In genomic region chr1:62321438-62321837, GRCh38 we compare ENCODE assay signal across 14 cellular contexts. TPM values are rescaled to one million over a fixed set of nuclear protein-coding genes. Genes with fewer than 3 reads are reported as not detected.
DNase-seq lines count a peak whose midpoint lies in the region; ATAC-seq, FAIRE-seq and TF ChIP-seq lines count a peak whose summit lies in the region.
"Had no signal": no experiment of that assay in that cellular context is flagged by ENCODE, and none has a peak within 500 bp of the region (broad histone marks: within the 10 kb centered on the region; RNA-seq: fewer than 3 reads in every experiment).

No MANE protein-coding gene starts in this region.

- DNase-seq in GM23248 (peak; percentile 97), RCC 7860 (ENCODE audit: low spot score) (peak; percentile 82), posterior vena cava (ENCODE audit: low spot score) (peak; percentile 65), GM13976 (ENCODE audit: low spot score) (no peak), NCI-H2081 (lab: John Stamatoyannopoulos, UW) (no peak), NCI-H1436 (lab: John Stamatoyannopoulos, UW) (no peak)
- DNase-seq: activated CD4-positive, alpha-beta T cell treated with anti-CD3 and anti-CD28 coated beads, Interleukin-2, amount 10 ng/mL, durations not matched to agents 7 days and 5 days; H9; left ventricle myocardium inferior; NCI-H2029 treated with DMSO at 0.1 percent for 48 hours; SHP77 had no signal

- H3K27ac ChIP-seq in GM23248: no peak overlapping the region
- H3K27ac ChIP-seq: HL-60, left ventricle myocardium inferior had no signal

- no peaks in the 10 kb centered on the region for H3K79me2 ChIP-seq in GM23248 (ENCODE audit: insufficient read depth)

- no peaks in the 10 kb centered on the region for H3K9me3 ChIP-seq in GM23248 (ENCODE audit: low read depth)
- H3K9me3 ChIP-seq: left ventricle myocardium inferior had no signal

- in situ Hi-C loops in GM23248 (cut with MboI) (no loop called here), GM13976 (cut with MboI; ENCODE audit: low sequenced_read_pairs, unreplicated experiment) (no loop called here)

- peaks cover 19% of the 10 kb centered on the region for H3F3A ChIP-seq in GM23248 (ENCODE audit: insufficient read depth)

- TF ChIP-seq CTCF in GM13976 (IDR thresholded peaks at IDR 0.05; ENCODE audit: borderline replicate concordance, control extremely low read depth, extremely low read depth, insufficient read depth, missing control alignments): no peak

- H3K36me3 ChIP-seq in GM23248 (ENCODE audit: low read depth): no peaks in the 10 kb centered on the region
- H3K36me3 ChIP-seq: left ventricle myocardium inferior had no signal

- H4K20me1 ChIP-seq in GM23248 (ENCODE audit: insufficient read depth): no peaks in the 10 kb centered on the region

- no peak overlapping the region for H2AFZ ChIP-seq in GM23248

- peaks cover 17% of the 10 kb centered on the region; the same call in 1 of the 2 replicates for H3K27me3 ChIP-seq in GM23248 (replicated peaks; ENCODE audit: insufficient read depth)

- peaks cover 22% of the 10 kb centered on the region for H3K4me1 ChIP-seq in GM23248 (ENCODE audit: insufficient read depth)

- peak; percentile 86 for FAIRE-seq in RCC 7860 (lab: Jason Lieb, UNC)

- peak; percentile 83 for ATAC-seq in esophagus mucosa
- no peak for ATAC-seq in HG03097 (IDR thresholded peaks at IDR 0.05; ENCODE audit: low FRiP score, unreplicated experiment)

- intact Hi-C loops in posterior vena cava (cut with DNase I): no loop called here

- H3K4me3 ChIP-seq in GM23248: no peak overlapping the region
- H3K4me3 ChIP-seq: left ventricle myocardium inferior had no signal

- no peaks in the 10 kb centered on the region for H3K9me2 ChIP-seq in GM23248 (ENCODE audit: insufficient read depth)

- H3K4me2 ChIP-seq in GM23248 (ENCODE audit: unreplicated experiment): no peak overlapping the region

- 0% methylated on average over 2 of the region's 2 CpGs for WGBS in GM23248 (ENCODE audit: low coverage in 1 of 2, low lambda C conversion rate in 2 of 2, missing lambda C conversion rate in 2 of 2), 2 experiments

- no peak overlapping the region for H3K9ac ChIP-seq in GM23248

RNA-seq across cellular contexts. Expression of gene KANK4, which starts 2.2 kb away (rescaled TPM):
- total RNA-seq in GM23248 (2014; rRNA removed; shearing (Covaris generic)): 0.25 and 0.32 TPM in 2 replicates
- polyA plus RNA-seq in GM23248 (2016; fragmentation: Nextera tagmentation; extraction: Ambion mirVana): 0.29 and 0.38 TPM in 2 replicates
- total RNA-seq in esophagus mucosa (not detected), posterior vena cava (under 1 TPM; 0.19 to 0.37 TPM)
- total RNA-seq: activated CD4-positive, alpha-beta T cell treated with anti-CD3 and anti-CD28 coated beads, Interleukin-2, amount 10 ng/mL, durations not matched to agents 7 days and 5 days had no signal

Comparison
In these comparisons a context has a peak if more than half of its experiments do, and no peak if none do; other contexts are left out.
1. DNase-seq: peak in GM23248 (single experiment), RCC 7860 (single experiment) and posterior vena cava (single experiment); none in GM13976 (single experiment), NCI-H2081 (0 of 2) and NCI-H1436 (single experiment).